In the genomic region with DNA sequence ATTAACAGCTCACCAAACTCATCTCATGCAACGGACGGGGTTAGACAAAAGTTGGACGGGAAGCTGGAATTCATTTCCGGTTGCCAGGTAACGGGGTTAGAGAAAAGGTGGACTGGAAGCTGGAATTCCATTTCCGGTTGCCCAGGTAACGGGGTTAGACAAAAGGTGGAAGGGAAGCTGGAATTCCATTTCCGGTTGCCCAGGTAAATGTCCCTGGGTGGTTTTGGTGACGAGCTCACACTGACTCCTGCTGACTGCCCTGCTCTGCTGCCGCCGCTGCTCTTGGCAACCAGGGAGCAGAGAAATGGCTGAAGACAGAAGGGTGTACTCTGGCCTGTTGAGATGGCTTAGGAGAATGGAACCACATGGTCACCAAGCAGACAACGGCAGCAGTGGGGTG, we compare ENCODE assay signal across 14 cellular contexts.
"Had no signal": no experiment of that assay in that cellular context is flagged by ENCODE, and none has a peak within 500 bp of the region (broad histone marks: within the 10 kb centered on the region; RNA-seq: fewer than 3 reads in every experiment).

No MANE protein-coding gene starts in this region.

- H3K4me1 ChIP-seq: breast epithelium, foreskin keratinocyte, suprapubic skin had no signal

- H3K9me3 ChIP-seq: breast epithelium, mucosa of descending colon, suprapubic skin had no signal

- H3K27ac ChIP-seq: breast epithelium, foreskin keratinocyte, suprapubic skin had no signal

- H3K4me3 ChIP-seq: breast epithelium, lung, mucosa of descending colon, suprapubic skin had no signal

- DNase-seq: activated CD4-positive, alpha-beta memory T cell treated with anti-CD3 and anti-CD28 coated beads, Interleukin-2, amount 10 ng/mL, durations not matched to agents 7 days and 5 days; activated CD4-positive, alpha-beta T cell treated with anti-CD3 and anti-CD28 coated beads for 36 hours; activated gamma-delta T cell; activated naive CD8-positive, alpha-beta T cell treated with anti-CD3 and anti-CD28 coated beads for 36 hours; activated T-cell treated with anti-CD3 and anti-CD28 coated beads, Interleukin-2, amount 50 U/mL, for 48 hours; foreskin keratinocyte; head of caudate nucleus; mucosa of descending colon; naive thymus-derived CD8-positive, alpha-beta T cell; stimulated activated naive CD8-positive, alpha-beta T cell treated with anti-CD3 and anti-CD28 coated beads, Interleukin-15, Interleukin-2, amounts not matched to agents 100 U/mL and 50 U/mL, for 24 hours had no signal

- H3K27me3 ChIP-seq: breast epithelium, foreskin keratinocyte, suprapubic skin had no signal

- ATAC-seq: activated CD4-positive, alpha-beta T cell treated with anti-CD3 and anti-CD28 coated beads for 36 hours; foreskin keratinocyte; mucosa of descending colon; naive thymus-derived CD8-positive, alpha-beta T cell; sciatic nerve; stimulated activated naive CD8-positive, alpha-beta T cell treated with anti-CD3 and anti-CD28 coated beads, Interleukin-15, Interleukin-2, amounts not matched to agents 100 U/mL and 50 U/mL, for 24 hours had no signal
